In the genomic region with DNA sequence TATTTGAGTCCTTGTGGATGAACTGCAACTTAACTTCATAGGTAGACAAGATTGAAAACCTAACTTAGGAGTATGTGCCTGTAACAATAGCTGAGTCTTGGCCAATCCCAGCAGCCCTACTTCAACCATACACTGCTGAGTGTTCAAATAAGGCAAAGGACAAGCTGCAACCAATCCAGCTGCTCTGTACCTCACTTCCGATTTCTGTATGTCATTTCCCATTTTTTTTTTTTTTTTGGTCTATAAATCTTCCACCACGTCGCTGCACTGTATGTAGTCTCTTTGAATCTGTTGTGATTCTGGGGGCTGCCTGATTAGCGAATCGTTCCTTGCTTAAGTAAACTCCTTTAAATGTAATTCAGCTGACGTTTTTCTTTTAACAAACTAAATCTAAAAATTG, we compare ENCODE assay signal across 22 cellular contexts. TPM values are rescaled to one million over a fixed set of nuclear protein-coding genes. Genes with fewer than 3 reads are reported as not detected.
DNase-seq lines count a peak whose midpoint lies in the region; ATAC-seq and TF ChIP-seq lines count a peak whose summit lies in the region.
"Had no signal": no experiment of that assay in that cellular context is flagged by ENCODE, and none has a peak within 500 bp of the region (broad histone marks: within the 10 kb centered on the region; RNA-seq: fewer than 3 reads in every experiment).

No MANE protein-coding gene starts in this region.

- TF ChIP-seq CTCF in right atrium auricular region (IDR thresholded peaks at IDR 0.05) (no peak), brain microvascular endothelial cell (IDR thresholded peaks at IDR 0.05; ENCODE audit: low read depth, low read length, missing control alignments) (no peak)

- H3K9me3 Mint-ChIP-seq in stimulated activated naive B cell treated with anti-CD40 and anti-IgM and Interleukin-4, amounts not matched to agents 10 μg/mL and 1 μg/mL and 100 μg/mL, for 72 hours, result peaks cover 0 to 7% of the 10 kb centered on the region in 2 donors
- H3K9me3 Mint-ChIP-seq: activated CD4-positive, alpha-beta memory T cell treated with anti-CD3 and anti-CD28 coated beads, Interleukin-2, amount 10 ng/mL, durations not matched to agents 7 days and 5 days; CD8-positive, alpha-beta memory T cell; IgD-negative memory B cell had no signal

- intact Hi-C loops in left ventricle myocardium superior (cut with micrococcal nuclease), result no loop called here

- H3K36me3 Mint-ChIP-seq in stimulated activated naive B cell treated with anti-CD40 and anti-IgM and Interleukin-4, amounts not matched to agents 10 μg/mL and 1 μg/mL and 100 μg/mL, for 72 hours, result peaks cover 2 to 3% of the 10 kb centered on the region in 2 donors
- H3K36me3 Mint-ChIP-seq: IgD-negative memory B cell had no signal

- peak overlapping the region in 1 of 2 donors; percentile 28 for H3K4me3 Mint-ChIP-seq in stimulated activated naive B cell treated with anti-CD40 and anti-IgM and Interleukin-4, amounts not matched to agents 10 μg/mL and 1 μg/mL and 100 μg/mL, for 72 hours
- H3K4me3 Mint-ChIP-seq: activated CD4-positive, alpha-beta memory T cell treated with anti-CD3 and anti-CD28 coated beads, Interleukin-2, amount 10 ng/mL, durations not matched to agents 7 days and 5 days; CD8-positive, alpha-beta memory T cell; IgD-negative memory B cell had no signal

- H3K4me1 Mint-ChIP-seq in stimulated activated naive B cell treated with anti-CD40 and anti-IgM and Interleukin-4, amounts not matched to agents 10 μg/mL and 1 μg/mL and 100 μg/mL, for 72 hours, result peaks cover 18 to 31% of the 10 kb centered on the region in 2 donors
- H3K4me1 Mint-ChIP-seq: activated CD4-positive, alpha-beta memory T cell treated with anti-CD3 and anti-CD28 coated beads, Interleukin-2, amount 10 ng/mL, durations not matched to agents 7 days and 5 days; CD8-positive, alpha-beta memory T cell had no signal

- no peak overlapping the region for H3K27ac Mint-ChIP-seq in stimulated activated naive B cell treated with anti-CD40 and anti-IgM and Interleukin-4, amounts not matched to agents 10 μg/mL and 1 μg/mL and 100 μg/mL, for 72 hours
- H3K27ac Mint-ChIP-seq: activated CD4-positive, alpha-beta memory T cell treated with anti-CD3 and anti-CD28 coated beads, Interleukin-2, amount 10 ng/mL, durations not matched to agents 7 days and 5 days; IgD-negative memory B cell had no signal

- no peak overlapping the region for H3K27ac ChIP-seq in right atrium auricular region
- no peak overlapping the region for H3K27ac ChIP-seq in brain microvascular endothelial cell
- H3K27ac ChIP-seq: PC-9, SJSA1, testis had no signal

- H3K36me3 ChIP-seq in right atrium auricular region, result no peaks in the 10 kb centered on the region
- no peaks in the 10 kb centered on the region for H3K36me3 ChIP-seq in brain microvascular endothelial cell (replicated peaks)
- H3K36me3 ChIP-seq: SJSA1 had no signal

- H3K4me3 ChIP-seq in right atrium auricular region, result no peak overlapping the region
- H3K4me3 ChIP-seq in brain microvascular endothelial cell (ENCODE audit: low read depth, low read length), result no peak overlapping the region
- H3K4me3 ChIP-seq: PC-9, SJSA1, testis had no signal

- no peaks in the 10 kb centered on the region for H3K9me3 ChIP-seq in right atrium auricular region
- H3K9me3 ChIP-seq: SJSA1, testis had no signal

- H3K4me1 ChIP-seq in right atrium auricular region, result no peaks in the 10 kb centered on the region
- H3K4me1 ChIP-seq: testis had no signal

- in situ Hi-C loops in brain microvascular endothelial cell (cut with HindIII; ENCODE audit: low pct_ligation_motif_present, low sequenced_read_pairs), result no loop called here

- no peaks in the 10 kb centered on the region for H3K27me3 ChIP-seq in right atrium auricular region
- H3K27me3 ChIP-seq in brain microvascular endothelial cell (replicated peaks), result no peaks in the 10 kb centered on the region
- H3K27me3 ChIP-seq: SJSA1, testis had no signal

- DNase-seq in left ventricle myocardium superior (no peak), right atrium auricular region (ENCODE audit: low spot score) (no peak), NAMALWA (ENCODE audit: low spot score) (peak; percentile 61), brain microvascular endothelial cell (peak; percentile 11), germinal center (ENCODE audit: low spot score) (no peak), iPS-NIHi7 (ENCODE audit: extremely low spot score) (no peak)
- no peak for DNase-seq in stimulated activated naive B cell treated with anti-CD40 and anti-IgM and Interleukin-4, amounts not matched to agents 10 μg/mL and 1 μg/mL and 100 μg/mL, for 72 hours
- DNase-seq: activated CD4-positive, alpha-beta memory T cell treated with anti-CD3 and anti-CD28 coated beads, Interleukin-2, amount 10 ng/mL, durations not matched to agents 7 days and 5 days; activated naive CD4-positive, alpha-beta T cell treated with Interleukin-2 at 50 U/mL for 16 hours; CD8-positive, alpha-beta memory T cell; DND-41; effector CD8-positive, alpha-beta T cell; NCI-H1092; NCI-H2081; NCI-H510A; PC-9; right cardiac atrium; T-helper 2 cell; testis had no signal

- peaks cover 10 to 16% of the 10 kb centered on the region in 2 donors for H3K27me3 Mint-ChIP-seq in stimulated activated naive B cell treated with anti-CD40 and anti-IgM and Interleukin-4, amounts not matched to agents 10 μg/mL and 1 μg/mL and 100 μg/mL, for 72 hours

- ATAC-seq in left ventricle myocardium superior (peak; percentile 24), HG03280 (IDR thresholded peaks at IDR 0.05; ENCODE audit: unreplicated experiment) (no peak)
- peak; percentile 72 to 92 for ATAC-seq in stimulated activated naive B cell treated with anti-CD40 and anti-IgM and Interleukin-4, amounts not matched to agents 10 μg/mL and 1 μg/mL and 100 μg/mL, for 72 hours (replicated peaks)
- ATAC-seq: right cardiac atrium had no signal

RNA-seq across cellular contexts. Expression of a gene that starts 35.4 kb away (rescaled TPM):
- total RNA-seq in left ventricle myocardium superior (18.9 TPM), right atrium auricular region (10 to 100 TPM; 12.3 to 25.2 TPM)

Comparison
In these comparisons a context has a peak if more than half of its experiments do, and no peak if none do; other contexts are left out.
1. DNase-seq: peak in NAMALWA (single experiment) and brain microvascular endothelial cell (single experiment); none in left ventricle myocardium superior (single experiment), right atrium auricular region (single experiment), stimulated activated naive B cell treated with anti-CD40 and anti-IgM and Interleukin-4, amounts not matched to agents 10 μg/mL and 1 μg/mL and 100 μg/mL, for 72 hours (single experiment), germinal center (single experiment) and iPS-NIHi7 (single experiment).